10 cellular contexts compared by ENCODE assay signal in the genomic region with DNA sequence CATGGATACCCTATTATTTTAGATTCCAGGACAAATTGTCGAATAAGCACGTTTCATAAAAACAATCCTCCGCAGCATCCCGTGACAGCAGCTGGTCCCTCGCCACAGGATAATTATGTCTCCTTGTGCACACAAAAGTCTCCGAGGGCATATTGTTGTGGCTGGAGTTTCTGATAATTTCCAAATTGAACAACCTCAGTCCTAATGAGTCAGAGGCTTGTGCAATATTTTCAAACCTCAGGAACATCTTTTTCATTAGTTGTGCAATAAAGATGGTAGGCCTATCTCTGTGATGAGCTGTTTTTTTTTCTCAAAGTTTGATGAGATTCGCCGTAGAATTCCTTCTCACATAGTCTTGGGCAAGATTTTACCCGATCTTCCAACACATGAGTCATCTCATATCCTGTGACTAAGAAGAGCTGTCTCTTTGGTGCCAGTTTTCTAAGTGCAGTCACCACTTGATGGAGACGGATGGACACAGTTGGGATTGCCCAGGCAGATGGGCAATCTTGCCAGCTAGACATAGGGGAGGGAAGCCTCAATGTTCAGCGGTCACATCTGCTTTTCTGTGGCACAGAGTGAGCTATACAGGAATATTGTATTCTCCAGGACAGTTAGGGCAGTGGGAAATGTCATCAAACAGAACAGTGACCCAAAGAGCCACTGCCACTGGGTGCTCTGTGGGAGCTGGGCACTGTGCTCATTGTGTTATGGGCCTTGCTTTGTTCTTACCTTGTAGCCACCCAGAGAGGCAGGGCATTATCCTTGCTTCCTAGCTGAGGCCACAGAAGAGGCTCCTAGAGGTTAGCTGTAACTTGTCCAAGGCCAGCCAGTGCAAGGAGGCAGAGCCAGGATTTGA. TPM values are rescaled to one million over a fixed set of nuclear protein-coding genes. Genes with fewer than 3 reads are reported as not detected.
DNase-seq lines count a peak whose midpoint lies in the region; ATAC-seq and TF ChIP-seq lines count a peak whose summit lies in the region.
"Had no signal": no experiment of that assay in that cellular context is flagged by ENCODE, and none has a peak within 500 bp of the region (broad histone marks: within the 10 kb centered on the region; RNA-seq: fewer than 3 reads in every experiment).

No MANE protein-coding gene starts in this region.

- peaks cover 23% of the 10 kb centered on the region for H3K27me3 Mint-ChIP-seq in activated T-helper 17 cell treated with anti-CD3 and anti-CD28 coated beads, Interleukin-2, amount 50 U/mL, for 72 hours
- H3K27me3 Mint-ChIP-seq in H9 (ENCODE audit: low read depth): peaks cover 42% of the 10 kb centered on the region

- H3K79me2 ChIP-seq in smooth muscle cell (ENCODE audit: low read depth) (peaks cover 35% of the 10 kb centered on the region), H9 (ENCODE audit: insufficient read depth, low read length) (no peaks in the 10 kb centered on the region)

- ATAC-seq in SK-N-SH treated with all-trans-retinoic acid at 6 μM for 48 hours: peak; percentile 93
- peak; percentile 65 for ATAC-seq in Right ventricle myocardium superior (ENCODE audit: poor library complexity)
- no peak for ATAC-seq in HG03097 (IDR thresholded peaks at IDR 0.05; ENCODE audit: low FRiP score, unreplicated experiment)
- ATAC-seq in activated T-helper 17 cell treated with anti-CD3 and anti-CD28 coated beads, Interleukin-2, amount 50 U/mL, for 72 hours (replicated peaks): no peak

- H2AK5ac ChIP-seq in H9 (ENCODE audit: insufficient read length, low read length): no peak overlapping the region

- H3K56ac ChIP-seq in H9 (ENCODE audit: insufficient read length, low read depth, low read length): no peak overlapping the region

- H4K91ac ChIP-seq in H9 (ENCODE audit: insufficient read length, low read depth, low read length): no peak overlapping the region

- no peak overlapping the region for H2BK5ac ChIP-seq in H9 (ENCODE audit: insufficient read length, low read length)

- H4K20me1 ChIP-seq in smooth muscle cell (ENCODE audit: low read depth) (peaks cover 6% of the 10 kb centered on the region), H9 (ENCODE audit: control insufficient read depth, insufficient read depth, insufficient read length) (no peaks in the 10 kb centered on the region)

- no peaks in the 10 kb centered on the region for H3K36me3 Mint-ChIP-seq in activated T-helper 17 cell treated with anti-CD3 and anti-CD28 coated beads, Interleukin-2, amount 50 U/mL, for 72 hours (ENCODE audit: low read depth)
- H3K36me3 Mint-ChIP-seq in H9 (ENCODE audit: insufficient read depth in 1 of 3, low read depth in 3 of 3): no peaks in the 10 kb centered on the region

- no peaks in the 10 kb centered on the region for H3K36me3 ChIP-seq in smooth muscle cell (ENCODE audit: low read depth)

- no peaks in the 10 kb centered on the region for H3K27me3 ChIP-seq in smooth muscle cell (ENCODE audit: low read depth)
- no peaks in the 10 kb centered on the region for H3K27me3 ChIP-seq in H9 (ENCODE audit: insufficient read depth, low read length)

- H4K5ac ChIP-seq in H9 (ENCODE audit: insufficient read length, low read depth, low read length): no peak overlapping the region

- H2BK20ac ChIP-seq in H9 (ENCODE audit: low read depth, low read length, poor library complexity, severe bottlenecking): no peak overlapping the region

- no peaks in the 10 kb centered on the region for H3K79me1 ChIP-seq in H9 (ENCODE audit: insufficient read depth, low read depth, low read length, poor library complexity, severe bottlenecking)

- H2BK12ac ChIP-seq in H9 (ENCODE audit: insufficient read length, low read depth, low read length): no peak overlapping the region

- no peak overlapping the region for H2BK120ac ChIP-seq in H9 (ENCODE audit: low read depth, low read length, poor library complexity, severe bottlenecking)

- H3K4ac ChIP-seq in H9 (ENCODE audit: low read depth, low read length): no peak overlapping the region

- H2AFZ ChIP-seq in smooth muscle cell (ENCODE audit: low read depth): no peak overlapping the region
- no peak overlapping the region for H2AFZ ChIP-seq in H9 (ENCODE audit: low read length)
- H2AFZ ChIP-seq: PC-9 had no signal

- no peak overlapping the region for H3K18ac ChIP-seq in H9 (ENCODE audit: insufficient read length, low read depth, low read length)

- H3K4me1 Mint-ChIP-seq in activated T-helper 17 cell treated with anti-CD3 and anti-CD28 coated beads, Interleukin-2, amount 50 U/mL, for 72 hours: peaks cover under 1% of the 10 kb centered on the region
- peaks cover 4 to 8% of the 10 kb centered on the region in 2 experiments for H3K4me1 Mint-ChIP-seq in H9

- intact Hi-C loops in Right ventricle myocardium superior (cut with DNase I): no loop called here

- DNase-seq in HCEC 1CT: peak; percentile 99
- DNase-seq in Right ventricle myocardium superior: no peak
- DNase-seq in smooth muscle cell (lab: John Stamatoyannopoulos, UW; ENCODE audit: unreplicated experiment): no peak
- no peak for DNase-seq in mucosa of gallbladder (ENCODE audit: low spot score)
- no peak for DNase-seq in H9

- H3K4me3 Mint-ChIP-seq in activated T-helper 17 cell treated with anti-CD3 and anti-CD28 coated beads, Interleukin-2, amount 50 U/mL, for 72 hours: no peak overlapping the region
- no peak overlapping the region for H3K4me3 Mint-ChIP-seq in H9

- H3K27ac ChIP-seq in smooth muscle cell (ENCODE audit: low read depth) (peak overlapping the region; percentile 85), H9 (ENCODE audit: insufficient read length, low read depth, low read length) (no peak overlapping the region)
- H3K27ac ChIP-seq: PC-9 had no signal

- no peak overlapping the region for H4K8ac ChIP-seq in H9 (replicated peaks; ENCODE audit: insufficient read length, low read depth, low read length)

- H3K4me1 ChIP-seq in smooth muscle cell (ENCODE audit: low read depth) (peaks cover 12% of the 10 kb centered on the region), H9 (ENCODE audit: insufficient read depth, low read length) (no peaks in the 10 kb centered on the region; the same call in 1 of the 2 replicates)

- no peak overlapping the region for H3K23ac ChIP-seq in H9 (ENCODE audit: insufficient read length, low read depth, low read length)

- H2BK15ac ChIP-seq in H9 (ENCODE audit: low read depth, low read length): no peak overlapping the region

- WGBS in smooth muscle cell (ENCODE audit: low lambda C conversion rate): 33% methylated on average over 11 of the region's 11 CpGs
- no CpG with 5 or more reads among the region's 11 CpGs for WGBS in H9 (ENCODE audit: extremely low coverage, insufficient read length, low lambda C conversion rate)

- peaks cover 22% of the 10 kb centered on the region for H3F3A ChIP-seq in smooth muscle cell (ENCODE audit: low read depth)

- peak overlapping the region; percentile 72 for H3K4me2 ChIP-seq in smooth muscle cell
- no peak overlapping the region for H3K4me2 ChIP-seq in H9 (ENCODE audit: insufficient read depth, insufficient read length, low read length)
- H3K4me2 ChIP-seq: PC-9 had no signal

- H3K9ac ChIP-seq in smooth muscle cell (ENCODE audit: low read depth) (peak overlapping the region; percentile 50), H9 (ENCODE audit: extremely low read depth, insufficient read length, low read length) (no peak overlapping the region)

- H3K9me3 ChIP-seq in smooth muscle cell (replicated peaks; ENCODE audit: low read depth) (no peaks in the 10 kb centered on the region), H9 (ENCODE audit: control insufficient read depth, low read depth, low read length) (no peaks in the 10 kb centered on the region)

- no peak overlapping the region for H3K27ac Mint-ChIP-seq in activated T-helper 17 cell treated with anti-CD3 and anti-CD28 coated beads, Interleukin-2, amount 50 U/mL, for 72 hours
- no peak overlapping the region; a peak in 1 of 7 replicates for H3K27ac Mint-ChIP-seq in H9

- H3K4me3 ChIP-seq in smooth muscle cell: no peak overlapping the region
- H3K4me3 ChIP-seq: coronary artery, PC-9 had no signal

- H3K14ac ChIP-seq in H9 (ENCODE audit: insufficient read depth, low read length): no peak overlapping the region

- TF ChIP-seq CTCF in smooth muscle cell (IDR thresholded peaks at IDR 0.05; ENCODE audit: borderline replicate concordance, insufficient read depth, poor library complexity, severe bottlenecking) (no peak), H9 (conservative IDR thresholded peaks at IDR 0.05) (no peak)

- no peak overlapping the region for H3T11ph ChIP-seq in H9 (ENCODE audit: low read length)

- no peaks in the 10 kb centered on the region for H3K23me2 ChIP-seq in H9 (ENCODE audit: insufficient read length, low read depth, low read length, poor library complexity, severe bottlenecking)

- H3K9me3 Mint-ChIP-seq in activated T-helper 17 cell treated with anti-CD3 and anti-CD28 coated beads, Interleukin-2, amount 50 U/mL, for 72 hours: no peaks in the 10 kb centered on the region
- H3K9me3 Mint-ChIP-seq in H9: no peaks in the 10 kb centered on the region

TF ChIP-seq in SK-N-SH treated with all-trans-retinoic acid at 6 μM for 48 hours, 23 proteins besides CTCF, POLR2A, EP300 and RAD21 (continues in another document):
- TF ChIP-seq ISL1 (CRISPR knock-in tag; IDR thresholded peaks at IDR 0.05) (peak; percentile 84), ZNF565 (CRISPR knock-in tag; conservative IDR thresholded peaks at IDR 0.05; ENCODE audit: low read depth) (no peak), TCF4 (CRISPR knock-in tag; IDR thresholded peaks at IDR 0.05; ENCODE audit: borderline replicate concordance) (no peak), ARNTL (CRISPR knock-in tag; IDR thresholded peaks at IDR 0.05; ENCODE audit: borderline replicate concordance, low read depth) (no peak)
- TF ChIP-seq, protein P1, sequence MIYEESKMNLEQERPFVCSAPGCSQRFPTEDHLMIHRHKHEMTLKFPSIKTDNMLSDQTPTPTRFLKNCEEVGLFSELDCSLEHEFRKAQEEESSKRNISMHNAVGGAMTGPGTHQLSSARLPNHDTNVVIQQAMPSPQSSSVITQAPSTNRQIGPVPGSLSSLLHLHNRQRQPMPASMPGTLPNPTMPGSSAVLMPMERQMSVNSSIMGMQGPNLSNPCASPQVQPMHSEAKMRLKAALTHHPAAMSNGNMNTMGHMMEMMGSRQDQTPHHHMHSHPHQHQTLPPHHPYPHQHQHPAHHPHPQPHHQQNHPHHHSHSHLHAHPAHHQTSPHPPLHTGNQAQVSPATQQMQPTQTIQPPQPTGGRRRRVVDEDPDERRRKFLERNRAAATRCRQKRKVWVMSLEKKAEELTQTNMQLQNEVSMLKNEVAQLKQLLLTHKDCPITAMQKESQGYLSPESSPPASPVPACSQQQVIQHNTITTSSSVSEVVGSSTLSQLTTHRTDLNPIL (CRISPR knock-in tag; IDR thresholded peaks at IDR 0.05; ENCODE audit: low read depth): no peak

RNA-seq across cellular contexts. Expression of a gene that starts 7.8 kb away (rescaled TPM):
- total RNA-seq in Right ventricle myocardium superior: 40.9 TPM
- total RNA-seq in smooth muscle cell: 175 and 197 TPM in 2 replicates
- polyA plus RNA-seq in smooth muscle cell: 170 and 257 TPM in 2 replicates
- total RNA-seq in activated T-helper 17 cell treated with anti-CD3 and anti-CD28 coated beads, Interleukin-2, amount 50 U/mL, for 72 hours: not detected
- total RNA-seq in mucosa of gallbladder: 141 TPM
- 11.1 TPM in 2 replicates for total RNA-seq in H9 (2021)

RNA-seq across cellular contexts. Expression of a gene that starts 14.7 kb away (rescaled TPM):
- total RNA-seq in Right ventricle myocardium superior (not detected), smooth muscle cell (not detected in 2 replicates), mucosa of gallbladder (not detected), H9 (2021) (not detected in 2 replicates)
- polyA plus RNA-seq in smooth muscle cell: not detected in 2 replicates
- total RNA-seq in activated T-helper 17 cell treated with anti-CD3 and anti-CD28 coated beads, Interleukin-2, amount 50 U/mL, for 72 hours: not detected
- total RNA-seq: PC-9 had no signal

Comparison
In these comparisons a context has a peak if more than half of its experiments do, and no peak if none do; other contexts are left out.
1. ATAC-seq: peak in SK-N-SH treated with all-trans-retinoic acid at 6 μM for 48 hours (single experiment) and Right ventricle myocardium superior (single experiment); none in HG03097 (single experiment) and activated T-helper 17 cell treated with anti-CD3 and anti-CD28 coated beads, Interleukin-2, amount 50 U/mL, for 72 hours (single experiment).
2. RNA of a gene that starts 7.8 kb away (total RNA-seq): 175 to 197 TPM in smooth muscle cell, 141 TPM in mucosa of gallbladder (single experiment), 40.9 TPM in Right ventricle myocardium superior (single experiment) and 11.1 TPM in H9; not detected in activated T-helper 17 cell treated with anti-CD3 and anti-CD28 coated beads, Interleukin-2, amount 50 U/mL, for 72 hours; every median in the first group is over 10 times any median in the second.